ENCODE assay signal across 17 cellular contexts in genomic region chr20:40641212-40641611, GRCh38.
"Had no signal": no experiment of that assay in that cellular context is flagged by ENCODE, and none has a peak within 500 bp of the region (broad histone marks: within the 10 kb centered on the region; RNA-seq: fewer than 3 reads in every experiment).

No MANE protein-coding gene starts in this region.

- H3K4me3 ChIP-seq: colonic mucosa, neural progenitor cell, pancreas, thoracic aorta had no signal

- H3K4me2 ChIP-seq: neural progenitor cell had no signal

- H3K36me3 Mint-ChIP-seq: natural killer cell; neural progenitor cell; stimulated activated naive B cell treated with anti-CD40 and anti-IgM and Interleukin-4, amounts not matched to agents 10 μg/mL and 1 μg/mL and 100 μg/mL, for 72 hours had no signal

- H3K27me3 Mint-ChIP-seq: stimulated activated naive CD8-positive, alpha-beta T cell treated with anti-CD3 and anti-CD28 coated beads, Interleukin-15, amount 100 ng/mL, for 72 hours had no signal

- H2AFZ ChIP-seq: neural progenitor cell had no signal

- H3K4me1 ChIP-seq: colonic mucosa, foreskin keratinocyte, pancreas had no signal

- H3K9me3 Mint-ChIP-seq: neural progenitor cell; stimulated activated naive CD8-positive, alpha-beta T cell treated with anti-CD3 and anti-CD28 coated beads, Interleukin-15, amount 100 ng/mL, for 72 hours had no signal

- H3K27ac ChIP-seq: colonic mucosa, foreskin keratinocyte, neural progenitor cell, pancreas, thoracic aorta had no signal

- H3K4me3 Mint-ChIP-seq: natural killer cell; neural progenitor cell; stimulated activated naive B cell treated with anti-CD40 and anti-IgM and Interleukin-4, amounts not matched to agents 10 μg/mL and 1 μg/mL and 100 μg/mL, for 72 hours; stimulated activated naive CD8-positive, alpha-beta T cell treated with anti-CD3 and anti-CD28 coated beads, Interleukin-15, amount 100 ng/mL, for 72 hours had no signal

- DNase-seq: colonic mucosa; dermis blood vessel endothelial cell; foreskin keratinocyte; kidney; left cardiac atrium; mammary epithelial cell; natural killer cell; occipital lobe; pancreas; right cardiac atrium; stimulated activated CD4-positive, alpha-beta T cell treated with anti-CD3 and anti-CD28 coated beads, Interleukin-4, amount 100 ng/mL, for 1 hour; stimulated activated naive B cell treated with anti-CD40 and anti-IgM and Interleukin-4, amounts not matched to agents 10 μg/mL and 1 μg/mL and 100 μg/mL, for 72 hours; stimulated activated naive CD8-positive, alpha-beta T cell treated with anti-CD3 and anti-CD28 coated beads, Interleukin-15, amount 100 ng/mL, for 72 hours had no signal

- H3K4me1 Mint-ChIP-seq: natural killer cell; stimulated activated naive B cell treated with anti-CD40 and anti-IgM and Interleukin-4, amounts not matched to agents 10 μg/mL and 1 μg/mL and 100 μg/mL, for 72 hours; stimulated activated naive CD8-positive, alpha-beta T cell treated with anti-CD3 and anti-CD28 coated beads, Interleukin-15, amount 100 ng/mL, for 72 hours had no signal

- H3K36me3 ChIP-seq: colonic mucosa, neural progenitor cell, pancreas, thoracic aorta had no signal

- H3K9me3 ChIP-seq: colonic mucosa, pancreas, thoracic aorta had no signal

- FAIRE-seq: kidney, pancreas, urothelium cell line had no signal

- ATAC-seq: foreskin keratinocyte; left cardiac atrium; natural killer cell; pancreas; right cardiac atrium; stimulated activated naive B cell treated with anti-CD40 and anti-IgM and Interleukin-4, amounts not matched to agents 10 μg/mL and 1 μg/mL and 100 μg/mL, for 72 hours; stimulated activated naive CD8-positive, alpha-beta T cell treated with anti-CD3 and anti-CD28 coated beads, Interleukin-15, amount 100 ng/mL, for 72 hours had no signal

- H3K27ac Mint-ChIP-seq: natural killer cell; neural progenitor cell; progenitor cell of endocrine pancreas; stimulated activated naive B cell treated with anti-CD40 and anti-IgM and Interleukin-4, amounts not matched to agents 10 μg/mL and 1 μg/mL and 100 μg/mL, for 72 hours; stimulated activated naive CD8-positive, alpha-beta T cell treated with anti-CD3 and anti-CD28 coated beads, Interleukin-15, amount 100 ng/mL, for 72 hours had no signal

- H3K27me3 ChIP-seq: colonic mucosa, foreskin keratinocyte, neural progenitor cell, pancreas had no signal

- H3K9ac ChIP-seq: neural progenitor cell had no signal
